Comparison of ENCODE assay signal across 15 cellular contexts in the genomic region with DNA sequence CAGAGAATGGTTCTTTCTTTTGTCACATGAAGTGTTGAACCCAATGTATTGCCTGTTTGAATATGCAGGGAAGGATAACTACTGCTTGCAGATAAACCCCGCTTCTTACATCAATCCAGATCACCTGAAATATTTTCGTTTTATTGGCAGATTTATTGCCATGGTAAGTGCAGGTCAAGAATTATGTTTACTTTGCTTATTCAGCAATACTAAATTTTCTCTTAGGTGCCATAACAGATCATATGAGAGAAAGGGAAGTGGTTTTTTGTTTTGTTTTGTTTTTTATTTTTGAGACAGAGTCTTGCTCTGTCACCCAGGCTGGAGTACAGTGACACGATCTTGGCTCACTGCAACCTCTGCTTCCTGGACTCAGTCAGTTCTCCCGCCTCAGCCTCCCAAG. TPM values are rescaled to one million over a fixed set of nuclear protein-coding genes. Genes with fewer than 3 reads are reported as not detected.
DNase-seq lines count a peak whose midpoint lies in the region; ATAC-seq, FAIRE-seq and TF ChIP-seq lines count a peak whose summit lies in the region.
"Had no signal": no experiment of that assay in that cellular context is flagged by ENCODE, and none has a peak within 500 bp of the region (broad histone marks: within the 10 kb centered on the region; RNA-seq: fewer than 3 reads in every experiment).

No MANE protein-coding gene starts in this region.

- H3K9me3 ChIP-seq in HepG2 (ENCODE audit: low read length) (no peaks in the 10 kb centered on the region), right lobe of liver (no peaks in the 10 kb centered on the region), gastroesophageal sphincter (no peaks in the 10 kb centered on the region)
- H3K9me3 ChIP-seq: BE2C, HAP-1 had no signal

- H2AFZ ChIP-seq in HepG2 (ENCODE audit: low read length) = no peak overlapping the region

- H3K4me1 Mint-ChIP-seq in endothelial cell (ENCODE audit: unreplicated experiment) = no peaks in the 10 kb centered on the region
- H3K4me1 Mint-ChIP-seq in stimulated activated naive B cell treated with anti-CD40 and anti-IgM and Interleukin-4, amounts not matched to agents 10 μg/mL and 1 μg/mL and 100 μg/mL, for 72 hours = peaks cover 8 to 10% of the 10 kb centered on the region in 2 donors

- H3K9me3 Mint-ChIP-seq in endothelial cell (ENCODE audit: unreplicated experiment) = peaks cover 5% of the 10 kb centered on the region
- H3K9me3 Mint-ChIP-seq in stimulated activated naive B cell treated with anti-CD40 and anti-IgM and Interleukin-4, amounts not matched to agents 10 μg/mL and 1 μg/mL and 100 μg/mL, for 72 hours = peaks cover 0 to 4% of the 10 kb centered on the region in 2 donors

- in situ Hi-C loops in HepG2 (cut with HindIII; ENCODE audit: extremely low pct_ligation_motif_present, low pct_unique_long_range_greater_than_20kb) = no loop called here

- H3K4me3 ChIP-seq in HepG2 (replicated peaks in 1 of 3; ENCODE audit: insufficient read depth in 1 of 3, low read depth in 2 of 3, low read length in 3 of 3) (no peak overlapping the region), right lobe of liver (no peak overlapping the region), gastroesophageal sphincter (no peak overlapping the region)
- H3K4me3 ChIP-seq: HAP-1 had no signal

- intact Hi-C loops in HepG2 (cut with micrococcal nuclease; ENCODE audit: unreplicated experiment) = no loop called here
- intact Hi-C loops in right lobe of liver (cut with DNase I) = no loop called here

- H3K4me2 ChIP-seq in HepG2 (ENCODE audit: low read depth, low read length) = no peak overlapping the region

- peaks cover 23 to 56% of the 10 kb centered on the region in 2 experiments for H3K36me3 ChIP-seq in HepG2 (replicated peaks in 1 of 2; ENCODE audit: control insufficient read depth in 1 of 2, insufficient read depth in 2 of 2, low read length in 2 of 2)
- peaks cover 0 to 67% (median 35%) of the 10 kb centered on the region in 4 donors for H3K36me3 ChIP-seq in right lobe of liver
- peaks cover 0 to 75% of the 10 kb centered on the region in 2 donors for H3K36me3 ChIP-seq in gastroesophageal sphincter

- no peak for TF ChIP-seq RAD21 in HepG2 (CRISPR knock-in tag; IDR thresholded peaks at IDR 0.05)

- H3K79me2 ChIP-seq in HepG2 (ENCODE audit: insufficient read depth, low read length) = no peaks in the 10 kb centered on the region

- no TSS peak for BruUV-seq in HepG2 (replicated peaks; lab: Mats Ljungman, UMichigan)

- peaks cover 57% of the 10 kb centered on the region for H3K36me3 Mint-ChIP-seq in endothelial cell (ENCODE audit: low read depth, unreplicated experiment)
- peaks cover 55 to 60% of the 10 kb centered on the region in 2 donors for H3K36me3 Mint-ChIP-seq in stimulated activated naive B cell treated with anti-CD40 and anti-IgM and Interleukin-4, amounts not matched to agents 10 μg/mL and 1 μg/mL and 100 μg/mL, for 72 hours

- H3K27me3 ChIP-seq in HepG2 (ENCODE audit: control insufficient read depth in 1 of 2, insufficient read depth in 2 of 2, low read length in 2 of 2) (no peaks in the 10 kb centered on the region), right lobe of liver (no peaks in the 10 kb centered on the region), gastroesophageal sphincter (no peaks in the 10 kb centered on the region)
- H3K27me3 ChIP-seq: BE2C had no signal

- H3K27ac ChIP-seq in HepG2 (ENCODE audit: extremely low read length, insufficient read depth, low read length) = no peak overlapping the region
- H3K27ac ChIP-seq in right lobe of liver = no peak overlapping the region
- no peak overlapping the region for H3K27ac ChIP-seq in gastroesophageal sphincter
- H3K27ac ChIP-seq: C4-2B had no signal

- H3K4me1 ChIP-seq in HepG2 (ENCODE audit: insufficient read depth, low read length) = peaks cover 19% of the 10 kb centered on the region
- H3K4me1 ChIP-seq in right lobe of liver = peaks cover 0 to 7% (median 5%) of the 10 kb centered on the region in 4 donors
- H3K4me1 ChIP-seq in gastroesophageal sphincter = peaks cover 0 to 13% (median 0%) of the 10 kb centered on the region in 3 donors
- H3K4me1 ChIP-seq: BE2C, HAP-1 had no signal

- CTCF ChIA-PET in HepG2 (lab: Yijun Ruan, JAX; ENCODE audit: low intra/inter-chr PET ratio, low total read pairs) = no interaction called here

- no peak overlapping the region for H3K9ac ChIP-seq in HepG2 (ENCODE audit: insufficient read depth, low read depth, low read length)

- no peak for TF ChIP-seq CTCF in HepG2 (CRISPR knock-in tag; IDR thresholded peaks at IDR 0.05)
- no peak for TF ChIP-seq CTCF in right lobe of liver (IDR thresholded peaks at IDR 0.05)
- no peak for TF ChIP-seq CTCF in endothelial cell (IDR thresholded peaks at IDR 0.05; ENCODE audit: unreplicated experiment)
- TF ChIP-seq CTCF in gastroesophageal sphincter (IDR thresholded peaks at IDR 0.05) = no peak

- no peak overlapping the region for H3K27ac Mint-ChIP-seq in endothelial cell (ENCODE audit: unreplicated experiment)
- H3K27ac Mint-ChIP-seq in stimulated activated naive B cell treated with anti-CD40 and anti-IgM and Interleukin-4, amounts not matched to agents 10 μg/mL and 1 μg/mL and 100 μg/mL, for 72 hours = no peak overlapping the region

- DNase-seq in HepG2 (ENCODE audit: low spot score) = no peak
- no peak for DNase-seq in right lobe of liver
- peak; percentile 35 for DNase-seq in MV-4-11 (lab: John Stamatoyannopoulos, UW)
- no peak for DNase-seq in endothelial cell (ENCODE audit: low spot score)
- DNase-seq in stimulated activated naive B cell treated with anti-CD40 and anti-IgM and Interleukin-4, amounts not matched to agents 10 μg/mL and 1 μg/mL and 100 μg/mL, for 72 hours = no peak
- DNase-seq: BE2C, DMS53, GF-D8, KBM-7 had no signal

- WGBS in HepG2 (ENCODE audit: low lambda C conversion rate) = 96% methylated on average over 4 of the region's 4 CpGs
- 82% methylated on average over 2 of the region's 4 CpGs for WGBS in right lobe of liver (ENCODE audit: insufficient coverage, low coverage, low lambda C conversion rate, missing lambda C conversion rate)
- 95 to 100% methylated on average over 3 to 4 of the region's 4 CpGs for WGBS in gastroesophageal sphincter (ENCODE audit: low coverage in 1 of 2), 2 donors

- H4K20me1 ChIP-seq in HepG2 (ENCODE audit: insufficient read depth, low read length) = peaks cover 3% of the 10 kb centered on the region; the same call in 1 of the 2 replicates

- POLR2A ChIA-PET in HepG2 (lab: Yijun Ruan, JAX) = no interaction called here

- H3K4me3 Mint-ChIP-seq in endothelial cell (ENCODE audit: unreplicated experiment) = peak overlapping the region; percentile 31
- no peak overlapping the region for H3K4me3 Mint-ChIP-seq in stimulated activated naive B cell treated with anti-CD40 and anti-IgM and Interleukin-4, amounts not matched to agents 10 μg/mL and 1 μg/mL and 100 μg/mL, for 72 hours

- TF ChIP-seq EP300 in HepG2 (IDR thresholded peaks at IDR 0.05; ENCODE audit: low read depth in 2 of 2, low read length in 2 of 2) = no peak
- no peak for TF ChIP-seq EP300 in HepG2 (CRISPR knock-in tag; IDR thresholded peaks at IDR 0.05; ENCODE audit: borderline replicate concordance)
- no peak for TF ChIP-seq EP300 in gastroesophageal sphincter (IDR thresholded peaks at IDR 0.05)

- ATAC-seq in HepG2 = no peak
- ATAC-seq in right lobe of liver = no peak
- no peak for ATAC-seq in stimulated activated naive B cell treated with anti-CD40 and anti-IgM and Interleukin-4, amounts not matched to agents 10 μg/mL and 1 μg/mL and 100 μg/mL, for 72 hours (replicated peaks)
- ATAC-seq in gastroesophageal sphincter = no peak
- no peak for ATAC-seq in HG03196 (IDR thresholded peaks at IDR 0.05; ENCODE audit: unreplicated experiment)

- TF ChIP-seq POLR2A in HepG2 (IDR thresholded peaks at IDR 0.05; ENCODE audit: insufficient read depth in 1 of 2, low read depth in 2 of 2, low read length in 2 of 2) (no peak), right lobe of liver (IDR thresholded peaks at IDR 0.05) (no peak), gastroesophageal sphincter (IDR thresholded peaks at IDR 0.05) (no peak)

- peaks cover 4% of the 10 kb centered on the region for H3K27me3 Mint-ChIP-seq in endothelial cell (ENCODE audit: unreplicated experiment)
- no peaks in the 10 kb centered on the region for H3K27me3 Mint-ChIP-seq in stimulated activated naive B cell treated with anti-CD40 and anti-IgM and Interleukin-4, amounts not matched to agents 10 μg/mL and 1 μg/mL and 100 μg/mL, for 72 hours

- no peak for FAIRE-seq in HepG2 (lab: Jason Lieb, UNC)
- FAIRE-seq: H1, HTR-8/SVneo had no signal

TF ChIP-seq in HepG2, 621 proteins besides CTCF, POLR2A, EP300 and RAD21 (continues in another document):
- no peak for TF ChIP-seq MXD4 (CRISPR knock-in tag; IDR thresholded peaks at IDR 0.05)
- no peak for TF ChIP-seq ZSCAN25 (CRISPR knock-in tag; IDR thresholded peaks at IDR 0.05)
- TF ChIP-seq KAT7 (CRISPR knock-in tag; IDR thresholded peaks at IDR 0.05; ENCODE audit: borderline replicate concordance) = no peak
- TF ChIP-seq MAFK (conservative IDR thresholded peaks at IDR 0.05 in 1 of 2, IDR thresholded peaks at IDR 0.05 in 1 of 2; ENCODE audit: low read length in 2 of 2) = peak; percentile 76 to 88

RNA-seq across cellular contexts. Expression of a gene that starts 36.6 kb away (rescaled TPM):
- total RNA-seq in HepG2 (2016; rRNA removed; fragmentation: Illumina TruSeq; extraction: Trizol) (140 and 151 TPM in 2 replicates), right lobe of liver (10 to 100 TPM; 34.8 to 84.3 (median 42.7) TPM), endothelial cell (ENCODE audit: unreplicated experiment) (96.8 TPM), gastroesophageal sphincter (100 to 1,000 TPM; 158 to 258 (median 209) TPM)
- total RNA-seq in HepG2 (2016; cell fraction: cytosol; rRNA removed; fragmentation: Illumina TruSeq; extraction: Trizol; ENCODE audit: low read depth) = 70.8 and 95.6 TPM in 2 replicates
- 132 and 137 TPM in 2 replicates for total RNA-seq in HepG2 (2016; cell fraction: insoluble cytoplasmic fraction; rRNA removed; fragmentation: Illumina TruSeq; extraction: Trizol)
- 86.4 and 104 TPM in 2 replicates for total RNA-seq in HepG2 (2016; cell fraction: membrane; rRNA removed; fragmentation: Illumina TruSeq; extraction: Trizol)
- total RNA-seq in HepG2 (2016; cell fraction: nucleus; rRNA removed; fragmentation: Illumina TruSeq; extraction: Trizol) = 52.8 and 64.0 TPM in 2 replicates
- polyA plus RNA-seq in HepG2 (2011; rRNA removed) = 244 and 285 TPM in 2 replicates
- 208 and 234 TPM in 2 replicates for polyA plus RNA-seq in HepG2 (2011; cell fraction: cytosol; rRNA removed)
- 71.4 and 86.5 TPM in 2 replicates for polyA plus RNA-seq in HepG2 (2011; cell fraction: nucleus; rRNA removed)
- 331 and 366 TPM in 2 replicates for polyA plus RNA-seq in HepG2 (2012)
- polyA plus RNA-seq in HepG2 (2016; cell fraction: cytosol; fragmentation: Illumina TruSeq; extraction: Trizol; ENCODE audit: low read depth) = 170 and 195 TPM in 2 replicates
- 370 and 446 TPM in 2 replicates for polyA plus RNA-seq in HepG2 (2016; cell fraction: insoluble cytoplasmic fraction; fragmentation: Illumina TruSeq; extraction: Trizol; ENCODE audit: low read depth)
- 217 and 229 TPM in 2 replicates for polyA plus RNA-seq in HepG2 (2016; cell fraction: membrane; fragmentation: Illumina TruSeq; extraction: Trizol; ENCODE audit: low read depth)
- 196 and 204 TPM in 2 replicates for polyA plus RNA-seq in HepG2 (2016; cell fraction: nucleus; fragmentation: Illumina TruSeq; extraction: Trizol; ENCODE audit: insufficient read depth, low read depth)
- 201 and 224 TPM in 2 replicates for polyA minus RNA-seq in HepG2 (2011; rRNA and poly(A)+ RNA removed; ENCODE audit: low replicate concordance)
- 65.3 and 87.8 TPM in 2 replicates for polyA minus RNA-seq in HepG2 (2011; cell fraction: cytosol; rRNA and poly(A)+ RNA removed)
- 48.7 and 54.5 TPM in 2 replicates for polyA minus RNA-seq in HepG2 (2011; cell fraction: nucleus; rRNA and poly(A)+ RNA removed)
